Comparison of ENCODE assay signal across 8 cellular contexts in the genomic region with DNA sequence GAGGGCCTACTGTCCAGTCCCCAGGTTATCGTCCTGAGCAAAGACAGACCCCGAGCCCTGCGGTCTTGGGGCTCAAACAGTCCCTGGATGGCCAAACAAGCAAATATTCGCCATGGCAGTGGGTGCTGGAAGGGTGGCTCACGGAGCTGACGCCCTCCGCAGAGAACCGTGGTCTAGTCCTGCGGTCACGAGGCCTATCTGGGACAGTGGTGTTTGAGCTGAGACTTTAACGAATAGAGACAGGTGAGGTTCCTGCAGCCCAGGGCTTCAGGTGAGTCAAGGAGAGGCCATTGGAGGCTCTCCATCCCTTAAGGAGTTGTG. TPM values are rescaled to one million over a fixed set of nuclear protein-coding genes. Genes with fewer than 3 reads are reported as not detected.
DNase-seq lines count a peak whose midpoint lies in the region; ATAC-seq, FAIRE-seq and TF ChIP-seq lines count a peak whose summit lies in the region.

No MANE protein-coding gene starts in this region.

- H3K4me3 Mint-ChIP-seq in activated T-cell treated with anti-CD3 and anti-CD28 coated beads, Interleukin-2, amount 50 U/mL, for 72 hours: peak overlapping the region; percentile 77 to 83
- peak overlapping the region; percentile 83 for H3K4me3 Mint-ChIP-seq in activated naive CD8-positive, alpha-beta T cell treated with anti-CD3 and anti-CD28 coated beads, Interleukin-2, amount 50 U/mL, for 24 hours

- H3K36me3 Mint-ChIP-seq in activated T-cell treated with anti-CD3 and anti-CD28 coated beads, Interleukin-2, amount 50 U/mL, for 72 hours (ENCODE audit: insufficient read depth in 2 of 2): peaks cover 2 to 14% of the 10 kb centered on the region in 2 donors
- peaks cover 29% of the 10 kb centered on the region for H3K36me3 Mint-ChIP-seq in activated naive CD8-positive, alpha-beta T cell treated with anti-CD3 and anti-CD28 coated beads, Interleukin-2, amount 50 U/mL, for 24 hours (ENCODE audit: low read depth)

- H3K27me3 Mint-ChIP-seq in activated T-cell treated with anti-CD3 and anti-CD28 coated beads, Interleukin-2, amount 50 U/mL, for 72 hours (ENCODE audit: low read depth): no peaks in the 10 kb centered on the region
- H3K27me3 Mint-ChIP-seq in activated naive CD8-positive, alpha-beta T cell treated with anti-CD3 and anti-CD28 coated beads, Interleukin-2, amount 50 U/mL, for 24 hours: peaks cover 3% of the 10 kb centered on the region

- H3K4me1 ChIP-seq in kidney (ENCODE audit: control insufficient read depth in 1 of 2, insufficient read depth in 1 of 2, low read depth in 1 of 2, low read length in 2 of 2) (peaks cover 1 to 2% of the 10 kb centered on the region in 2 donors), suprapubic skin (peaks cover 31% of the 10 kb centered on the region)

- 2% methylated on average over 6 of the region's 11 CpGs for WGBS in suprapubic skin

- TF ChIP-seq POLR2A in suprapubic skin (IDR thresholded peaks at IDR 0.05): no peak

- no peaks in the 10 kb centered on the region for H3K27me3 ChIP-seq in suprapubic skin

- intact Hi-C loops in kidney (cut with DNase I): no loop called here

- H3K9ac ChIP-seq in kidney (ENCODE audit: low read length in 2 of 2): peak overlapping the region; percentile 62 to 75

- peaks cover 44% of the 10 kb centered on the region for H3K4me1 Mint-ChIP-seq in activated T-cell treated with anti-CD3 and anti-CD28 coated beads, Interleukin-2, amount 50 U/mL, for 72 hours (ENCODE audit: low read depth)
- peaks cover 63% of the 10 kb centered on the region for H3K4me1 Mint-ChIP-seq in activated naive CD8-positive, alpha-beta T cell treated with anti-CD3 and anti-CD28 coated beads, Interleukin-2, amount 50 U/mL, for 24 hours

- TF ChIP-seq EP300 in suprapubic skin (IDR thresholded peaks at IDR 0.05): no peak

- DNase-seq in activated T-cell treated with anti-CD3 and anti-CD28 coated beads, Interleukin-2, amount 50 U/mL, for 72 hours: no peak
- no peak for DNase-seq in activated T-cell treated with anti-CD3 and anti-CD28 coated beads, Interleukin-2, amount 50 U/mL, for 1 hour
- no peak for DNase-seq in activated naive CD8-positive, alpha-beta T cell treated with anti-CD3 and anti-CD28 coated beads, Interleukin-2, amount 50 U/mL, for 24 hours
- DNase-seq in kidney: no peak
- DNase-seq in suprapubic skin (ENCODE audit: low spot score in 2 of 2): no peak
- no peak for DNase-seq in Kasumi-1 (lab: John Stamatoyannopoulos, UW)
- no peak for DNase-seq in NCI-H1417 treated with DMSO at 0.1 percent for 48 hours (lab: John Stamatoyannopoulos, UW)

- H3K36me3 ChIP-seq in kidney (ENCODE audit: control insufficient read depth in 1 of 2, insufficient read depth in 2 of 2, low read length in 2 of 2): no peaks in the 10 kb centered on the region
- no peaks in the 10 kb centered on the region for H3K36me3 ChIP-seq in suprapubic skin

- H3K9me3 Mint-ChIP-seq in activated T-cell treated with anti-CD3 and anti-CD28 coated beads, Interleukin-2, amount 50 U/mL, for 72 hours: peaks cover 0 to 6% of the 10 kb centered on the region in 2 donors
- peaks cover 8% of the 10 kb centered on the region for H3K9me3 Mint-ChIP-seq in activated naive CD8-positive, alpha-beta T cell treated with anti-CD3 and anti-CD28 coated beads, Interleukin-2, amount 50 U/mL, for 24 hours

- peak overlapping the region; percentile 65 to 78 for H3K4me3 ChIP-seq in kidney (ENCODE audit: low read length in 2 of 2)
- peak overlapping the region; percentile 84 for H3K4me3 ChIP-seq in suprapubic skin

- no peak for FAIRE-seq in kidney (lab: Jason Lieb, UNC)

- TF ChIP-seq CTCF in kidney (IDR thresholded peaks at IDR 0.05; ENCODE audit: borderline replicate concordance, extremely low read depth, insufficient read depth) (no peak), suprapubic skin (IDR thresholded peaks at IDR 0.05) (no peak)

- H3K27ac ChIP-seq in kidney (ENCODE audit: low read depth in 2 of 2, low read length in 2 of 2) (peak overlapping the region; percentile 84 to 94), suprapubic skin (peak overlapping the region; percentile 92)

- ATAC-seq in activated T-cell treated with anti-CD3 and anti-CD28 coated beads, Interleukin-2, amount 50 U/mL, for 72 hours (replicated peaks in 1 of 2): no peak
- ATAC-seq in activated naive CD8-positive, alpha-beta T cell treated with anti-CD3 and anti-CD28 coated beads, Interleukin-2, amount 50 U/mL, for 24 hours: no peak
- no peak for ATAC-seq in GM18517 (IDR thresholded peaks at IDR 0.05; ENCODE audit: unreplicated experiment)

- peak overlapping the region; percentile 80 for H3K27ac Mint-ChIP-seq in activated T-cell treated with anti-CD3 and anti-CD28 coated beads, Interleukin-2, amount 50 U/mL, for 72 hours
- H3K27ac Mint-ChIP-seq in activated naive CD8-positive, alpha-beta T cell treated with anti-CD3 and anti-CD28 coated beads, Interleukin-2, amount 50 U/mL, for 24 hours: peak overlapping the region; percentile 93

- H3K9me3 ChIP-seq in kidney (ENCODE audit: control insufficient read depth in 1 of 2, low read length in 2 of 2) (no peaks in the 10 kb centered on the region), suprapubic skin (no peaks in the 10 kb centered on the region)

RNA-seq across cellular contexts. Expression of a gene that starts 0.4 kb away (rescaled TPM):
- 10 to 100 TPM; 35.8 to 39.5 TPM for total RNA-seq in activated T-cell treated with anti-CD3 and anti-CD28 coated beads, Interleukin-2, amount 50 U/mL, for 72 hours
- total RNA-seq in kidney (62.8 TPM), suprapubic skin (10 to 100 TPM; 29.5 to 40.2 (median 35.7) TPM)
- 117 TPM for polyA plus RNA-seq in kidney (ENCODE audit: insufficient read depth, low read depth, low replicate concordance)
